In genomic region chr11:86741489-86742435, GRCh38 we compare ENCODE assay signal across 8 cellular contexts. TPM values are rescaled to one million over a fixed set of nuclear protein-coding genes. Genes with fewer than 3 reads are reported as not detected.
A peak's percentile ranks its signal among the peaks of the same experiment; 100 is the strongest.
DNase-seq lines count a peak whose midpoint lies in the region; ATAC-seq, FAIRE-seq and TF ChIP-seq lines count a peak whose summit lies in the region.

No MANE protein-coding gene starts in this region.

- H3K27me3 Mint-ChIP-seq in brain: no peaks in the 10 kb centered on the region

- H3K36me3 Mint-ChIP-seq in brain: no peaks in the 10 kb centered on the region

- H2AFZ ChIP-seq in IMR-90 (replicated peaks; ENCODE audit: low read length, poor library complexity): peak overlapping the region; percentile 58

- H3K23ac ChIP-seq in IMR-90 (ENCODE audit: low read depth, low read length): peak overlapping the region; percentile 75

- H3K4me1 Mint-ChIP-seq in brain: peaks cover 62% of the 10 kb centered on the region

- DNase-seq in IMR-90 (peak; percentile 95), kidney glomerular epithelial cell (lab: John Stamatoyannopoulos, UW) (peak; percentile 91), testis (no peak), HTR-8/SVneo (ENCODE audit: insufficient read length, low spot score) (no peak), GOT3 (lab: John Stamatoyannopoulos, UW) (no peak)

- peak overlapping the region; percentile 85 to 94 for H4K8ac ChIP-seq in IMR-90 (ENCODE audit: low read depth in 2 of 2, low read length in 2 of 2)

- H3K4me1 ChIP-seq in IMR-90 (ENCODE audit: control insufficient read depth, insufficient read depth, low read length) (peaks cover 33% of the 10 kb centered on the region), testis (peaks cover 17% of the 10 kb centered on the region)

- peaks cover 0 to 13% (median 0%) of the 10 kb centered on the region in 5 experiments for H3K9me3 Mint-ChIP-seq in brain

- no TSS peak for BruUV-seq in IMR-90 (replicated peaks; lab: Mats Ljungman, UMichigan)

- no peaks in the 10 kb centered on the region for H4K20me1 ChIP-seq in IMR-90 (ENCODE audit: insufficient read depth, low read length)

- H2BK20ac ChIP-seq in IMR-90 (ENCODE audit: low read depth, low read length): peak overlapping the region; percentile 98

- peak overlapping the region; percentile 98 for H3K4ac ChIP-seq in IMR-90 (ENCODE audit: low read depth, low read length)

- POLR2A ChIA-PET in IMR-90 (lab: Charles Lee; ENCODE audit: unreplicated experiment): no interaction called here

- peaks cover 0 to 5% of the 10 kb centered on the region in 2 experiments; a peak in 1 of 4 replicates for H3K79me1 ChIP-seq in IMR-90 (ENCODE audit: low read depth in 1 of 2, low read length in 2 of 2)

- H3K4me3 Mint-ChIP-seq in brain: no peak overlapping the region

- intact Hi-C loops in IMR-90 (cut with micrococcal nuclease): loop anchor here (2.0 to 5.0 kb wide), 4 partner anchors 59 to 284 kb away; partner anchors contain the start of gene PRSS23
- intact Hi-C loops in testis (cut with DNase I; ENCODE audit: low total_unique reads): no loop called here

- peak overlapping the region; percentile 88 for H2BK15ac ChIP-seq in IMR-90 (ENCODE audit: low read depth, low read length)

- H3K9me3 ChIP-seq in IMR-90 (ENCODE audit: control insufficient read depth, insufficient read depth, low read length) (no peaks in the 10 kb centered on the region), testis (no peaks in the 10 kb centered on the region)

- H2AK9ac ChIP-seq in IMR-90 (replicated peaks; ENCODE audit: low read depth, low read length, poor library complexity): peak overlapping the region; percentile 91

- H4K5ac ChIP-seq in IMR-90 (ENCODE audit: low read depth, low read length): peak overlapping the region; percentile 91

- TF ChIP-seq RAD21 in IMR-90 (IDR thresholded peaks at IDR 0.05; ENCODE audit: low read length): 0 out of 2 replicates have a peak, but pooled peaks have one; percentile 9

- FAIRE-seq in HTR-8/SVneo (lab: Jason Lieb, UNC): no peak

- H3K4me3 ChIP-seq in IMR-90 (ENCODE audit: insufficient read depth, low read depth, low read length): no peak overlapping the region
- H3K4me3 ChIP-seq in testis: no peak overlapping the region

- in situ Hi-C loops in IMR-90 (cut with MboI; ENCODE audit: low sequenced_read_pairs): no loop called here

- peak overlapping the region; percentile 96 for H2AK5ac ChIP-seq in IMR-90 (ENCODE audit: low read depth, low read length)

- H3K9ac ChIP-seq in IMR-90 (ENCODE audit: low read depth, low read length): 0 out of 2 replicates have a peak overlapping the region, but pooled peaks have one; percentile 6

- peak overlapping the region; percentile 99 for H2BK5ac ChIP-seq in IMR-90 (ENCODE audit: low read depth, low read length, poor library complexity, severe bottlenecking)

- H2BK120ac ChIP-seq in IMR-90 (ENCODE audit: low read depth, low read length): peak overlapping the region; percentile 99

- peak overlapping the region; percentile 97 for H3K18ac ChIP-seq in IMR-90 (ENCODE audit: low read depth, low read length)

- H3K14ac ChIP-seq in IMR-90 (replicated peaks; ENCODE audit: low read depth, low read length): peak overlapping the region; percentile 96

- H3K27ac Mint-ChIP-seq in brain: peak overlapping the region; percentile 75 to 98 (median 94)

- CTCF ChIA-PET in IMR-90 (lab: Yijun Ruan, JAX): interaction anchor here (1.1 to 1.2 kb wide), 2 partner anchors 70 to 111 kb away, joined by 3 read pairs; partner anchors contain the start of gene ME3

- H3K36me3 ChIP-seq in IMR-90 (ENCODE audit: control insufficient read depth, insufficient read depth, low read length) (no peaks in the 10 kb centered on the region), testis (ENCODE audit: low read depth, missing control alignments) (no peaks in the 10 kb centered on the region)

- no peaks in the 10 kb centered on the region for H3K27me3 ChIP-seq in IMR-90 (ENCODE audit: control insufficient read depth, insufficient read depth, low read length)
- H3K27me3 ChIP-seq in testis: no peaks in the 10 kb centered on the region

- peak overlapping the region; percentile 91 for H3K56ac ChIP-seq in IMR-90 (ENCODE audit: extremely low read depth, insufficient read depth, low read length)

- peaks cover 39% of the 10 kb centered on the region for H3K9me1 ChIP-seq in IMR-90 (ENCODE audit: insufficient read depth, low read length)

- H3K4me2 ChIP-seq in IMR-90 (ENCODE audit: low read depth, low read length): peak overlapping the region; percentile 45

- TF ChIP-seq CTCF in IMR-90 (conservative IDR thresholded peaks at IDR 0.05; ENCODE audit: low read depth, low read length) (no peak), brain (conservative IDR thresholded peaks at IDR 0.05) (no peak), testis (IDR thresholded peaks at IDR 0.05) (no peak)

- H3K27ac ChIP-seq in IMR-90 (ENCODE audit: insufficient read depth, low read length) (peak overlapping the region; percentile 97), testis (peak overlapping the region; percentile 74 to 83)

- ATAC-seq in IMR-90 (ENCODE audit: low read depth): peak; percentile 49
- ATAC-seq in GM19395 (IDR thresholded peaks at IDR 0.05; ENCODE audit: unreplicated experiment): no peak
- no peak for ATAC-seq in GM18867 (IDR thresholded peaks at IDR 0.05; ENCODE audit: unreplicated experiment)

- peak overlapping the region; percentile 99 for H4K91ac ChIP-seq in IMR-90 (ENCODE audit: insufficient read depth, low read depth, low read length)

- dilution Hi-C loops in IMR-90 (cut with HindIII; ENCODE audit: low sequenced_read_pairs, unreplicated experiment): no loop called here

- TF ChIP-seq POLR2A in IMR-90 (IDR thresholded peaks at IDR 0.05; ENCODE audit: low read depth, low read length): no peak
- TF ChIP-seq POLR2A in testis (IDR thresholded peaks at IDR 0.05): no peak

- 100% methylated on average over 1 of the region's 3 CpGs; no CpG with 5 or more reads in 1 of the 2 experiments for WGBS in IMR-90 (ENCODE audit: extremely low coverage in 2 of 2, insufficient read length in 1 of 2), 2 experiments
- 88 to 94% methylated on average over 3 of the region's 3 CpGs for WGBS in testis, 2 donors

TF ChIP-seq in IMR-90, 13 proteins besides CTCF, POLR2A, EP300 and RAD21:
- TF ChIP-seq RFX5 (IDR thresholded peaks at IDR 0.05; ENCODE audit: low read depth, low read length) (peak; percentile 67), SMC3 (IDR thresholded peaks at IDR 0.05; ENCODE audit: low read depth, low read length) (peak; percentile 20), ELK1 (IDR thresholded peaks at IDR 0.05; ENCODE audit: borderline replicate concordance, low read depth, low read length) (no peak), CEBPB (IDR thresholded peaks at IDR 0.05; ENCODE audit: low read depth, low read length) (no peak), FOS (IDR thresholded peaks at IDR 0.05; ENCODE audit: low read depth, low read length) (peak; percentile 85), NFE2L2 (IDR thresholded peaks at IDR 0.05; ENCODE audit: low read depth, low read length) (peak; percentile 36; the same call in 1 of the 2 replicates)

RNA-seq across cellular contexts. Expression of gene PRSS23, which starts 58.6 kb away (rescaled TPM):
- total RNA-seq in IMR-90 (2012; rRNA removed) (123 and 199 TPM in 2 replicates), testis (100 to 1,000 TPM in 1 of 2 donors, 10 to 100 TPM in 1; 51.0 to 117 TPM)
- polyA plus RNA-seq in IMR-90 (2012; rRNA removed) (82.8 and 100 TPM in 2 replicates), brain (ENCODE audit: insufficient read depth, low read depth, low replicate concordance) (16.3 TPM), testis (ENCODE audit: insufficient read depth, low read depth, low replicate concordance) (98.9 TPM)
- polyA plus RNA-seq in IMR-90 (2012; cell fraction: cytosol; rRNA removed): 29.4 and 33.7 TPM in 2 replicates
- 12.6 and 23.8 TPM in 2 replicates for polyA plus RNA-seq in IMR-90 (2012; cell fraction: nucleus; rRNA removed; ENCODE audit: low replicate concordance)

Comparison
In these comparisons a context has a peak if more than half of its experiments do, and no peak if none do; other contexts are left out.
1. DNase-seq: peak in IMR-90 (single experiment) and kidney glomerular epithelial cell (single experiment); none in testis (single experiment), HTR-8/SVneo (single experiment) and GOT3 (single experiment).